In the genomic region with DNA sequence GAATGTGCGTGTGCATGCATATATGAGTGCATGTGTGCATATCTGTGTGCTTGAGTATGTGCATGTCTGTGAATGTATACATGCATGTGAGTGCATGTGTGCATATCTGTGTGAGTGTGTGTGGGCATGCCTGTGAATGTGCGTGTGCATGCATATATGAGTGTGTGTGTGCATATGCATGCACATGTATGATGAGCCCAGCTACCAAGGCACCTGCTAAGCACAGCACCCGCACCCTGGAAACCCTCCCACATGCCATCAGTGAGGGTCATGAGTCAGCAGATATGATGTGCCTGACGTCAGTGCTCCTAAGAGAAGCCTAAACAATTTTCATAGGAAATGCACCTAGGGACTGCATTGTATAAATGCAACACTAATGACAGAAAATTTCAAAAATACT, we compare ENCODE assay signal across 20 cellular contexts.
DNase-seq lines count a peak whose midpoint lies in the region; ATAC-seq and TF ChIP-seq lines count a peak whose summit lies in the region.
"Had no signal": no experiment of that assay in that cellular context is flagged by ENCODE, and none has a peak within 500 bp of the region (broad histone marks: within the 10 kb centered on the region; RNA-seq: fewer than 3 reads in every experiment).

No MANE protein-coding gene starts in this region.

- H3K4me1 Mint-ChIP-seq in WTC11 = peaks cover 49% of the 10 kb centered on the region
- H3K4me1 Mint-ChIP-seq: IgD-negative memory B cell had no signal

- no peak for TF ChIP-seq POLR2A in sigmoid colon (IDR thresholded peaks at IDR 0.05)
- TF ChIP-seq POLR2A in tibial nerve (IDR thresholded peaks at IDR 0.05) = no peak

- 59% methylated on average over 4 of the region's 4 CpGs for WGBS in right cardiac atrium
- 67 to 76% methylated on average over 4 of the region's 4 CpGs for WGBS in sigmoid colon, 2 donors
- 65 to 70% methylated on average over 4 of the region's 4 CpGs for WGBS in tibial nerve, 2 donors

- no peak for TF ChIP-seq EP300 in sigmoid colon (IDR thresholded peaks at IDR 0.05)
- no peak for TF ChIP-seq EP300 in tibial nerve (IDR thresholded peaks at IDR 0.05)

- ATAC-seq in left cardiac atrium (no peak), right cardiac atrium (no peak), WTC11 (no peak), left ventricle myocardium superior (no peak)

- no peaks in the 10 kb centered on the region for H3K27me3 ChIP-seq in right cardiac atrium (ENCODE audit: control insufficient read depth, insufficient read depth)
- peaks cover 0 to 14% (median 0%) of the 10 kb centered on the region in 3 donors for H3K27me3 ChIP-seq in sigmoid colon
- peaks cover 0 to 34% of the 10 kb centered on the region in 2 donors for H3K27me3 ChIP-seq in tibial nerve

- H3K4me3 ChIP-seq in right cardiac atrium (ENCODE audit: low read length) = no peak overlapping the region
- H3K4me3 ChIP-seq in sigmoid colon = no peak overlapping the region
- no peak overlapping the region for H3K4me3 ChIP-seq in tibial nerve
- H3K4me3 ChIP-seq: SK-N-MC had no signal

- DNase-seq in left cardiac atrium (peak; percentile 7), right cardiac atrium (no peak), WTC11 (ENCODE audit: low spot score) (no peak), left ventricle myocardium superior (peak; percentile 7), sigmoid colon (peak; percentile 17), middle frontal gyrus (ENCODE audit: extremely low spot score, low spot score) (no peak), tibial nerve (ENCODE audit: low spot score in 2 of 2) (no peak), NCI-H748 treated with DMSO at 0.1 percent for 48 hours (lab: John Stamatoyannopoulos, UW) (no peak)
- DNase-seq: ACHN, AML-193, DMS79, Karpas-422, NCI-H1417 treated with DMSO at 0.1 percent for 48 hours, NCI-H187 treated with DMSO at 0.1 percent for 48 hours, NCI-H345, NCI-H526 treated with DMSO at 0.1 percent for 48 hours, SHP77 had no signal

- H3K36me3 Mint-ChIP-seq in WTC11 = no peaks in the 10 kb centered on the region
- H3K36me3 Mint-ChIP-seq: IgD-negative memory B cell had no signal

- H3K27ac ChIP-seq in right cardiac atrium (ENCODE audit: low read length) (no peak overlapping the region), sigmoid colon (no peak overlapping the region), tibial nerve (no peak overlapping the region)
- H3K27ac ChIP-seq: C4-2B, SK-N-MC had no signal

- H3K9me3 ChIP-seq in right cardiac atrium (ENCODE audit: control insufficient read depth, low read length) (no peaks in the 10 kb centered on the region), sigmoid colon (no peaks in the 10 kb centered on the region), tibial nerve (no peaks in the 10 kb centered on the region)

- intact Hi-C loops in left cardiac atrium (cut with DNase I) (no loop called here), right cardiac atrium (cut with DNase I) (no loop called here), left ventricle myocardium superior (cut with micrococcal nuclease) (no loop called here), sigmoid colon (cut with DNase I) (no loop called here)

- H3K4me1 ChIP-seq in right cardiac atrium (ENCODE audit: control insufficient read depth, insufficient read depth, low read length) (no peaks in the 10 kb centered on the region), sigmoid colon (no peaks in the 10 kb centered on the region), tibial nerve (no peaks in the 10 kb centered on the region)

- H3K36me3 ChIP-seq in sigmoid colon (no peaks in the 10 kb centered on the region), tibial nerve (no peaks in the 10 kb centered on the region)

- H3K27me3 Mint-ChIP-seq in WTC11 (ENCODE audit: low read depth) = no peaks in the 10 kb centered on the region; the same call in 1 of the 2 replicates

- no peak for TF ChIP-seq CTCF in WTC11 (IDR thresholded peaks at IDR 0.05)
- TF ChIP-seq CTCF in sigmoid colon (IDR thresholded peaks at IDR 0.05) = no peak
- no peak for TF ChIP-seq CTCF in tibial nerve (IDR thresholded peaks at IDR 0.05)

- H3K27ac Mint-ChIP-seq in WTC11 = peak overlapping the region; percentile 39
- H3K27ac Mint-ChIP-seq: IgD-negative memory B cell had no signal

- POLR2A ChIA-PET in WTC11 (lab: Charles Lee) = no interaction called here

- H3K9me3 Mint-ChIP-seq in WTC11 = peaks cover 12% of the 10 kb centered on the region

- no peak overlapping the region for H3K4me3 Mint-ChIP-seq in WTC11
- H3K4me3 Mint-ChIP-seq: IgD-negative memory B cell had no signal

- CTCF ChIA-PET in WTC11 (lab: Charles Lee) = no interaction called here

TF ChIP-seq in WTC11, 78 proteins besides CTCF, POLR2A, EP300 and RAD21:
- TF ChIP-seq ZNF121 (CRISPR knock-in tag; IDR thresholded peaks at IDR 0.05) (no peak), NFE2L1 (CRISPR knock-in tag; IDR thresholded peaks at IDR 0.05) (peak; percentile 73; the same call in 1 of the 2 replicates)

Comparison
In these comparisons a context has a peak if more than half of its experiments do, and no peak if none do; other contexts are left out.
1. DNase-seq: peak in left cardiac atrium (single experiment), left ventricle myocardium superior (single experiment) and sigmoid colon (single experiment); none in right cardiac atrium (0 of 3), WTC11 (single experiment), middle frontal gyrus (single experiment), tibial nerve (0 of 2) and NCI-H748 treated with DMSO at 0.1 percent for 48 hours (single experiment).